1 cellular context compared by ENCODE assay signal in the genomic region with DNA sequence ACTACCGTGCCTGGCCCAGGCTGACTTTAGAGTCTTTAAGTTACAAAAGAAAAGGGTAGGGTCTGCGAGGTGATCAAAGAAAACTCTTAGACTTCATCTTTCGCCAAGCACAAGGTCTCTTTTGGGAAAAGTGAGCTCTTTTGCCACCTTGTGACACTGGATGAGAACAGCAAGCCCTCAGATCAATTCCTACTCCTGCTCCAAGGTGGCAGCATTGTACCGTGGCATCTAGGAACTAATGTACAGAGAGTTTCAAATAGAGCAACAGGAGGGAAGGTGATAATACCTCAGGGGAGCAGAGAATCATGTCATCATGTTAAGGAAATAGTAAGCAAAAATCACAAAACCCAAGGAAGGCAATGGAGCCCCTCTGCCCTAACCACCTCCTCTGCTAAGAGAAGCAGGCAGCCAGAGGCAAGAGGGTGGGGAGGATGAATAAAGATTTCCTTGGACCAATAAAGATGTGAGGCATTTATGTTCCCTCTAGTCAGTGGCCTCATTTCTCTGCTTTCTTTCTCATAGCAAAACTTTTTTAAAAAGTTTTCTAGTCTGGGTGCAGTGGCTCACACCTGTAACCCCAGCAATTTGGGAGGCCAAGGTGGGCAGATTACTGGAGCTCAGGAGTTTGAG.
TF ChIP-seq lines count a peak whose summit lies in the region.

No MANE protein-coding gene starts in this region.

TF ChIP-seq in HepG2, 621 proteins besides CTCF, POLR2A, EP300 and RAD21 (continues in another document):
- TF ChIP-seq ZNF737 (CRISPR knock-in tag; IDR thresholded peaks at IDR 0.05; ENCODE audit: borderline replicate concordance) (no peak), BORCS8-MEF2B (CRISPR knock-in tag; IDR thresholded peaks at IDR 0.05) (no peak), ZNF550 (CRISPR knock-in tag; IDR thresholded peaks at IDR 0.05; ENCODE audit: borderline replicate concordance) (no peak), ZNF605 (CRISPR knock-in tag; IDR thresholded peaks at IDR 0.05) (peak; percentile 26; the same call in 1 of the 2 replicates), FUBP1 (CRISPR knock-in tag; IDR thresholded peaks at IDR 0.05; ENCODE audit: borderline replicate concordance) (no peak), ZNF274 (CRISPR knock-in tag; IDR thresholded peaks at IDR 0.05) (no peak), SRSF1 (optimal IDR thresholded peaks at IDR 0.05; ENCODE audit: low read depth, low read length) (no peak), ZNF441 (CRISPR knock-in tag; IDR thresholded peaks at IDR 0.05; ENCODE audit: borderline replicate concordance) (no peak), ZNF33A (CRISPR knock-in tag; IDR thresholded peaks at IDR 0.05; ENCODE audit: borderline replicate concordance) (no peak), CC2D1A (CRISPR knock-in tag; IDR thresholded peaks at IDR 0.05) (no peak), BRCA1 (CRISPR knock-in tag; IDR thresholded peaks at IDR 0.05) (no peak), MED1 (CRISPR knock-in tag; IDR thresholded peaks at IDR 0.05) (peak; percentile 35; the same call in 1 of the 2 replicates), ZNF180 (CRISPR knock-in tag; IDR thresholded peaks at IDR 0.05; ENCODE audit: borderline replicate concordance, low read depth) (no peak), SMC3 (IDR thresholded peaks at IDR 0.05; ENCODE audit: low read length) (peak; percentile 98), ZNF383 (CRISPR knock-in tag; IDR thresholded peaks at IDR 0.05; ENCODE audit: borderline replicate concordance) (no peak), ZBTB33 (CRISPR knock-in tag; IDR thresholded peaks at IDR 0.05) (peak; percentile 80), BCLAF1 (IDR thresholded peaks at IDR 0.05) (no peak), SUZ12 (IDR thresholded peaks at IDR 0.05; ENCODE audit: low read depth, low read length) (no peak), EHMT2 (IDR thresholded peaks at IDR 0.05; ENCODE audit: borderline replicate concordance, low read depth, low read length) (no peak), POLR2AphosphoS5 (IDR thresholded peaks at IDR 0.05; ENCODE audit: low read depth, low read length) (no peak), SMARCC2 (IDR thresholded peaks at IDR 0.05) (no peak), FOXO1 (CRISPR knock-in tag; IDR thresholded peaks at IDR 0.05) (no peak), KDM5A (IDR thresholded peaks at IDR 0.05; ENCODE audit: borderline replicate concordance, low read length) (no peak), ZNF558 (CRISPR knock-in tag; IDR thresholded peaks at IDR 0.05; ENCODE audit: borderline replicate concordance) (no peak), ATF2 (CRISPR knock-in tag; IDR thresholded peaks at IDR 0.05) (0 out of 2 replicates have a peak, but pooled peaks have one; percentile 24)
- TF ChIP-seq, protein P1, sequence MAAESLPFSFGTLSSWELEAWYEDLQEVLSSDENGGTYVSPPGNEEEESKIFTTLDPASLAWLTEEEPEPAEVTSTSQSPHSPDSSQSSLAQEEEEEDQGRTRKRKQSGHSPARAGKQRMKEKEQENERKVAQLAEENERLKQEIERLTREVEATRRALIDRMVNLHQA (CRISPR knock-in tag; IDR thresholded peaks at IDR 0.05): no peak
- TF ChIP-seq, protein P2, sequence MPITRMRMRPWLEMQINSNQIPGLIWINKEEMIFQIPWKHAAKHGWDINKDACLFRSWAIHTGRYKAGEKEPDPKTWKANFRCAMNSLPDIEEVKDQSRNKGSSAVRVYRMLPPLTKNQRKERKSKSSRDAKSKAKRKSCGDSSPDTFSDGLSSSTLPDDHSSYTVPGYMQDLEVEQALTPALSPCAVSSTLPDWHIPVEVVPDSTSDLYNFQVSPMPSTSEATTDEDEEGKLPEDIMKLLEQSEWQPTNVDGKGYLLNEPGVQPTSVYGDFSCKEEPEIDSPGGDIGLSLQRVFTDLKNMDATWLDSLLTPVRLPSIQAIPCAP (CRISPR knock-in tag; IDR thresholded peaks at IDR 0.05; ENCODE audit: low read depth): no peak
- TF ChIP-seq, protein P3, sequence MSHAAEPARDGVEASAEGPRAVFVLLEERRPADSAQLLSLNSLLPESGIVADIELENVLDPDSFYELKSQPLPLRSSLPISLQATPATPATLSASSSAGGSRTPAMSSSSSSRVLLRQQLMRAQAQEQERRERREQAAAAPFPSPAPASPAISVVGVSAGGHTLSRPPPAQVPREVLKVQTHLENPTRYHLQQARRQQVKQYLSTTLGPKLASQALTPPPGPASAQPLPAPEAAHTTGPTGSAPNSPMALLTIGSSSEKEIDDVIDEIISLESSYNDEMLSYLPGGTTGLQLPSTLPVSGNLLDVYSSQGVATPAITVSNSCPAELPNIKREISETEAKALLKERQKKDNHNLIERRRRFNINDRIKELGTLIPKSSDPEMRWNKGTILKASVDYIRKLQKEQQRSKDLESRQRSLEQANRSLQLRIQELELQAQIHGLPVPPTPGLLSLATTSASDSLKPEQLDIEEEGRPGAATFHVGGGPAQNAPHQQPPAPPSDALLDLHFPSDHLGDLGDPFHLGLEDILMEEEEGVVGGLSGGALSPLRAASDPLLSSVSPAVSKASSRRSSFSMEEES (CRISPR knock-in tag; IDR thresholded peaks at IDR 0.05): no peak
- TF ChIP-seq, protein P4, sequence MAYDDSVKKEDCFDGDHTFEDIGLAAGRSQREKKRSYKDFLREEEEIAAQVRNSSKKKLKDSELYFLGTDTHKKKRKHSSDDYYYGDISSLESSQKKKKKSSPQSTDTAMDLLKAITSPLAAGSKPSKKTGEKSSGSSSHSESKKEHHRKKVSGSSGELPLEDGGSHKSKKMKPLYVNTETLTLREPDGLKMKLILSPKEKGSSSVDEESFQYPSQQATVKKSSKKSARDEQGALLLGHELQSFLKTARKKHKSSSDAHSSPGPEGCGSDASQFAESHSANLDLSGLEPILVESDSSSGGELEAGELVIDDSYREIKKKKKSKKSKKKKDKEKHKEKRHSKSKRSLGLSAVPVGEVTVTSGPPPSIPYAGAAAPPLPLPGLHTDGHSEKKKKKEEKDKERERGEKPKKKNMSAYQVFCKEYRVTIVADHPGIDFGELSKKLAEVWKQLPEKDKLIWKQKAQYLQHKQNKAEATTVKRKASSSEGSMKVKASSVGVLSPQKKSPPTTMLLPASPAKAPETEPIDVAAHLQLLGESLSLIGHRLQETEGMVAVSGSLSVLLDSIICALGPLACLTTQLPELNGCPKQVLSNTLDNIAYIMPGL (CRISPR knock-in tag; IDR thresholded peaks at IDR 0.05; ENCODE audit: borderline replicate concordance in 1 of 2, low read depth in 1 of 2): peak; percentile 66 to 73; a peak in 3 of 4 replicates
- TF ChIP-seq, protein P5, sequence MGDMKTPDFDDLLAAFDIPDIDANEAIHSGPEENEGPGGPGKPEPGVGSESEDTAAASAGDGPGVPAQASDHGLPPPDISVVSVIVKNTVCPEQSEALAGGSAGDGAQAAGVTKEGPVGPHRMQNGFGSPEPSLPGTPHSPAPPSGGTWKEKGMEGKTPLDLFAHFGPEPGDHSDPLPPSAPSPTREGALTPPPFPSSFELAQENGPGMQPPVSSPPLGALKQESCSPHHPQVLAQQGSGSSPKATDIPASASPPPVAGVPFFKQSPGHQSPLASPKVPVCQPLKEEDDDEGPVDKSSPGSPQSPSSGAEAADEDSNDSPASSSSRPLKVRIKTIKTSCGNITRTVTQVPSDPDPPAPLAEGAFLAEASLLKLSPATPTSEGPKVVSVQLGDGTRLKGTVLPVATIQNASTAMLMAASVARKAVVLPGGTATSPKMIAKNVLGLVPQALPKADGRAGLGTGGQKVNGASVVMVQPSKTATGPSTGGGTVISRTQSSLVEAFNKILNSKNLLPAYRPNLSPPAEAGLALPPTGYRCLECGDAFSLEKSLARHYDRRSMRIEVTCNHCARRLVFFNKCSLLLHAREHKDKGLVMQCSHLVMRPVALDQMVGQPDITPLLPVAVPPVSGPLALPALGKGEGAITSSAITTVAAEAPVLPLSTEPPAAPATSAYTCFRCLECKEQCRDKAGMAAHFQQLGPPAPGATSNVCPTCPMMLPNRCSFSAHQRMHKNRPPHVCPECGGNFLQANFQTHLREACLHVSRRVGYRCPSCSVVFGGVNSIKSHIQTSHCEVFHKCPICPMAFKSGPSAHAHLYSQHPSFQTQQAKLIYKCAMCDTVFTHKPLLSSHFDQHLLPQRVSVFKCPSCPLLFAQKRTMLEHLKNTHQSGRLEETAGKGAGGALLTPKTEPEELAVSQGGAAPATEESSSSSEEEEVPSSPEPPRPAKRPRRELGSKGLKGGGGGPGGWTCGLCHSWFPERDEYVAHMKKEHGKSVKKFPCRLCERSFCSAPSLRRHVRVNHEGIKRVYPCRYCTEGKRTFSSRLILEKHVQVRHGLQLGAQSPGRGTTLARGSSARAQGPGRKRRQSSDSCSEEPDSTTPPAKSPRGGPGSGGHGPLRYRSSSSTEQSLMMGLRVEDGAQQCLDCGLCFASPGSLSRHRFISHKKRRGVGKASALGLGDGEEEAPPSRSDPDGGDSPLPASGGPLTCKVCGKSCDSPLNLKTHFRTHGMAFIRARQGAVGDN (CRISPR knock-in tag; IDR thresholded peaks at IDR 0.05): no peak
- TF ChIP-seq, protein P6, sequence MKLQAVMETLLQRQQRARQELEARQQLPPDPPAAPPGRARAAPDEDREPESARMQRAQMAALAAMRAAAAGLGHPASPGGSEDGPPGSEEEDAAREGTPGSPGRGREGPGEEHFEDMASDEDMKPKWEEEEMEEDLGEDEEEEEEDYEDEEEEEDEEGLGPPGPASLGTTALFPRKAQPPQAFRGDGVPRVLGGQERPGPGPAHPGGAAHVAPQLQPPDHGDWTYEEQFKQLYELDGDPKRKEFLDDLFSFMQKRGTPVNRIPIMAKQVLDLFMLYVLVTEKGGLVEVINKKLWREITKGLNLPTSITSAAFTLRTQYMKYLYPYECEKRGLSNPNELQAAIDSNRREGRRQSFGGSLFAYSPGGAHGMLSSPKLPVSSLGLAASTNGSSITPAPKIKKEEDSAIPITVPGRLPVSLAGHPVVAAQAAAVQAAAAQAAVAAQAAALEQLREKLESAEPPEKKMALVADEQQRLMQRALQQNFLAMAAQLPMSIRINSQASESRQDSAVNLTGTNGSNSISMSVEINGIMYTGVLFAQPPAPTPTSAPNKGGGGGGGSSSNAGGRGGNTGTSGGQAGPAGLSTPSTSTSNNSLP (IDR thresholded peaks at IDR 0.05; ENCODE audit: low read depth, low read length): no peak
- TF ChIP-seq, protein P7, sequence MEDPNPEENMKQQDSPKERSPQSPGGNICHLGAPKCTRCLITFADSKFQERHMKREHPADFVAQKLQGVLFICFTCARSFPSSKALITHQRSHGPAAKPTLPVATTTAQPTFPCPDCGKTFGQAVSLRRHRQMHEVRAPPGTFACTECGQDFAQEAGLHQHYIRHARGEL (CRISPR knock-in tag; IDR thresholded peaks at IDR 0.05): no peak
